In genomic region chr5:107542428-107542827, GRCh38 we compare ENCODE assay signal across 8 cellular contexts.
A peak's percentile ranks its signal among the peaks of the same experiment; 100 is the strongest.
DNase-seq lines count a peak whose midpoint lies in the region; ATAC-seq and TF ChIP-seq lines count a peak whose summit lies in the region.

No MANE protein-coding gene starts in this region.

- H3K4me3 ChIP-seq in GM12865 (ENCODE audit: low read depth, low read length) (peak overlapping the region; percentile 26), right lobe of liver (no peak overlapping the region)

- intact Hi-C loops in right lobe of liver (cut with DNase I), result no loop called here

- H3K36me3 ChIP-seq in right lobe of liver, result no peaks in the 10 kb centered on the region

- DNase-seq in GM12865 (ENCODE audit: low read depth) (peak; percentile 81), HuH-7.5 (ENCODE audit: low spot score) (peak; percentile 10), astrocyte of the hippocampus (ENCODE audit: low read depth, low spot score) (peak; percentile 95), right lobe of liver (peak; percentile 59 to 89 (median 63)), MV-4-11 (lab: John Stamatoyannopoulos, UW) (no peak)
- DNase-seq in activated CD4-positive, alpha-beta T cell treated with anti-CD3 and anti-CD28 coated beads for 1 hour, result no peak
- no peak for DNase-seq in activated CD4-positive, CD25-positive, alpha-beta regulatory T cell (lab: John Stamatoyannopoulos, UW)

- H3K4me1 ChIP-seq in right lobe of liver, result peaks cover 0 to 22% (median 5%) of the 10 kb centered on the region in 4 donors

- H3K27me3 ChIP-seq in right lobe of liver, result no peaks in the 10 kb centered on the region

- H3K9me3 ChIP-seq in right lobe of liver, result no peaks in the 10 kb centered on the region

- WGBS in right lobe of liver (ENCODE audit: insufficient coverage, low coverage, low lambda C conversion rate, missing lambda C conversion rate), result 33% methylated on average over 4 of the region's 4 CpGs

- H3K27ac ChIP-seq in right lobe of liver, result peak overlapping the region; percentile 41 to 77 (median 56)

- ATAC-seq in right lobe of liver (peak; percentile 67 to 87 (median 81)), HG02884 (IDR thresholded peaks at IDR 0.05; ENCODE audit: unreplicated experiment) (no peak)

- TF ChIP-seq CTCF in GM12865 (IDR thresholded peaks at IDR 0.05; ENCODE audit: insufficient read depth, low read depth, low read length, missing control alignments) (no peak), right lobe of liver (IDR thresholded peaks at IDR 0.05) (no peak)

- TF ChIP-seq POLR2A in right lobe of liver (IDR thresholded peaks at IDR 0.05), result no peak

Comparison
In these comparisons a context has a peak if more than half of its experiments do, and no peak if none do; other contexts are left out.
1. DNase-seq: peak in GM12865 (single experiment), HuH-7.5 (single experiment), astrocyte of the hippocampus (single experiment) and right lobe of liver (3 of 3); none in activated CD4-positive, alpha-beta T cell treated with anti-CD3 and anti-CD28 coated beads for 1 hour (single experiment), MV-4-11 (single experiment) and activated CD4-positive, CD25-positive, alpha-beta regulatory T cell (0 of 4).